In the genomic region with DNA sequence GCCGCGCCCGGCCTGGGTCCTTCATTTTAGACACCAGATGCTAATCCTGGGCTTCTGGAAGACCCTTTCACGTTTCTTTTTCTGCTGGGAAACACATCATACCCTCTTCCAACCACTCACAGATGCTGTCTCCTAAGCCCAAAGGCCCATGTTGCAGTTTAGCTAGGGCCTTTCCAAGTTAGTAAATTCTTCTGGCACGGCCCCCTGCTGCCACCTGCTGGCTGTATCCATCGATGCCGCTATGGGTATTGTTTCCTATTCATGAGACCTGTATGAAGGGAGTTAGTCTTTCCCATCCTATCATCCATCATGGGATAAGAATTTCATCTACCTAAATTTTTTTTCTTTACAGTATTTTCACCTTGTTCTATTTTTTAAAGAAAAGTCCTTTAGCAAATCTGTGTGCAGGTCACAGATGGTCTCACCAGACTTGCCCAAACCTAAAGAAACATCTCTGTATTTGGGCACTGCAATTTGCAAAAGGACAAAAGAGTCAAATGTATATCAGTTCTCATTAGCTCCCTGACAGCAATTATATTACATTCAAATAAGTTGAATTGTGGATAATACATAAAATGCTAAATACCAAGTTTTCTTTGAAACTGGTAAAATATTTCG, we compare ENCODE assay signal across 7 cellular contexts. TPM values are rescaled to one million over a fixed set of nuclear protein-coding genes. Genes with fewer than 3 reads are reported as not detected.
DNase-seq lines count a peak whose midpoint lies in the region; FAIRE-seq and TF ChIP-seq lines count a peak whose summit lies in the region.

No MANE protein-coding gene starts in this region.

- in situ Hi-C loops in SK-MEL-5 (cut with HindIII; ENCODE audit: low pct_unique_long_range_greater_than_20kb, low sequenced_read_pairs): no loop called here

- intact Hi-C loops in posterior cingulate gyrus (cut with DNase I): loop anchor here (1.0 to 10.0 kb wide), 3 partner anchors 37 to 296 kb away; a partner anchor contains a TSS

- no peak for FAIRE-seq in urothelium cell line (lab: Jason Lieb, UNC)

- TF ChIP-seq CTCF in GM12874 (IDR thresholded peaks at IDR 0.05; ENCODE audit: insufficient read depth, low read depth, low read length) (peak; percentile 63; the same call in 1 of the 2 replicates), LNCAP (IDR thresholded peaks at IDR 0.05) (peak; percentile 66)

- DNase-seq in SK-MEL-5 (ENCODE audit: low read depth, low spot score) (peak; percentile 73), germinal center (ENCODE audit: low spot score) (peak; percentile 44), posterior cingulate gyrus (peak; percentile 44 to 95 (median 73)), urothelium cell line (ENCODE audit: low spot score) (peak; percentile 55)
- DNase-seq in activated gamma-delta T cell treated with anti-CD3 and anti-CD28 coated beads, Interleukin-2, amount 50 U/mL, for 16 hours (ENCODE audit: low read depth): peak; percentile 41

RNA-seq across cellular contexts. Expression of a gene that starts 37.8 kb away (rescaled TPM):
- 3.4 and 5.9 TPM in 2 replicates for total RNA-seq in SK-MEL-5 (2014; rRNA removed; shearing (Covaris generic))
- polyA plus RNA-seq in SK-MEL-5 (2015; cell fraction: cytosol; rRNA removed): 2.1 and 3.4 TPM in 2 replicates
- polyA plus RNA-seq in SK-MEL-5 (2015; cell fraction: nucleus; rRNA removed): 2.6 and 5.2 TPM in 2 replicates

RNA-seq across cellular contexts. Expression of a gene that starts 40.2 kb away (rescaled TPM):
- 11.8 and 12.2 TPM in 2 replicates for total RNA-seq in SK-MEL-5 (2014; rRNA removed; shearing (Covaris generic))
- polyA plus RNA-seq in SK-MEL-5 (2015; cell fraction: cytosol; rRNA removed): 5.0 and 7.3 TPM in 2 replicates
- polyA plus RNA-seq in SK-MEL-5 (2015; cell fraction: nucleus; rRNA removed): 2.7 and 3.5 TPM in 2 replicates

Comparison
In these comparisons a context has a peak if more than half of its experiments do, and no peak if none do; other contexts are left out.
1. Peak in every context shown above with its lines: DNase-seq.